Comparison of ENCODE assay signal across 25 cellular contexts in genomic region chr15:60118146-60118545, GRCh38.
DNase-seq lines count a peak whose midpoint lies in the region; ATAC-seq, FAIRE-seq and TF ChIP-seq lines count a peak whose summit lies in the region.
"Had no signal": no experiment of that assay in that cellular context is flagged by ENCODE, and none has a peak within 500 bp of the region (broad histone marks: within the 10 kb centered on the region; RNA-seq: fewer than 3 reads in every experiment).

No MANE protein-coding gene starts in this region.

- no peaks in the 10 kb centered on the region for H3K36me3 Mint-ChIP-seq in brain
- H3K36me3 Mint-ChIP-seq: activated naive CD4-positive, alpha-beta T cell treated with anti-CD3 and anti-CD28 coated beads, Interleukin-2, amount 10 ng/mL, durations not matched to agents 7 days and 5 days had no signal

- peaks cover 0 to 2% (median 0%) of the 10 kb centered on the region in 5 experiments for H3K9me3 Mint-ChIP-seq in brain
- H3K9me3 Mint-ChIP-seq: activated naive CD4-positive, alpha-beta T cell treated with anti-CD3 and anti-CD28 coated beads, Interleukin-2, amount 10 ng/mL, durations not matched to agents 7 days and 5 days; activated T-helper 17 cell treated with anti-CD3 and anti-CD28 coated beads, Interleukin-2, amount 50 U/mL, for 72 hours had no signal

- H3K4me3 ChIP-seq in iPS-18c (ENCODE audit: insufficient read depth, low read depth, low read length), result peak overlapping the region; percentile 0; the same call in 1 of the 2 replicates
- H3K4me3 ChIP-seq: A549, adrenal gland, body of pancreas, prostate gland, right lobe of liver, stomach had no signal

- H3K27me3 Mint-ChIP-seq in brain, result peaks cover 78% of the 10 kb centered on the region

- TF ChIP-seq CTCF in brain (conservative IDR thresholded peaks at IDR 0.05), result no peak

- peak overlapping the region; percentile 9 to 48 (median 44) for H3K4me3 Mint-ChIP-seq in brain
- H3K4me3 Mint-ChIP-seq: activated CD8-positive, alpha-beta T cell treated with anti-CD3 and anti-CD28 coated beads, Interleukin-2, amount 10 ng/mL, durations not matched to agents 7 days and 5 days; activated naive CD4-positive, alpha-beta T cell treated with anti-CD3 and anti-CD28 coated beads, Interleukin-2, amount 10 ng/mL, durations not matched to agents 7 days and 5 days; activated T-helper 17 cell treated with anti-CD3 and anti-CD28 coated beads, Interleukin-2, amount 50 U/mL, for 72 hours had no signal

- ATAC-seq in GM18520 (IDR thresholded peaks at IDR 0.05; ENCODE audit: unreplicated experiment) (no peak), GM18907 (IDR thresholded peaks at IDR 0.05; ENCODE audit: unreplicated experiment) (no peak)
- ATAC-seq: A549; activated CD8-positive, alpha-beta T cell treated with anti-CD3 and anti-CD28 coated beads, Interleukin-2, amount 10 ng/mL, durations not matched to agents 7 days and 5 days; activated T-helper 17 cell treated with anti-CD3 and anti-CD28 coated beads, Interleukin-2, amount 50 U/mL, for 72 hours; body of pancreas; right lobe of liver had no signal

- peak overlapping the region in 3 of 5 experiments; percentile 27 to 51 (median 31) for H3K27ac Mint-ChIP-seq in brain
- H3K27ac Mint-ChIP-seq: activated CD8-positive, alpha-beta T cell treated with anti-CD3 and anti-CD28 coated beads, Interleukin-2, amount 10 ng/mL, durations not matched to agents 7 days and 5 days; activated naive CD4-positive, alpha-beta T cell treated with anti-CD3 and anti-CD28 coated beads, Interleukin-2, amount 10 ng/mL, durations not matched to agents 7 days and 5 days; activated T-helper 17 cell treated with anti-CD3 and anti-CD28 coated beads, Interleukin-2, amount 50 U/mL, for 72 hours had no signal

- FAIRE-seq in GM12892 (lab: Jason Lieb, UNC), result peak; percentile 70
- FAIRE-seq: A549, keratinocyte, RCC 7860 had no signal

- peaks cover 58% of the 10 kb centered on the region for H3K4me1 Mint-ChIP-seq in brain

- DNase-seq in GM12892 (ENCODE audit: insufficient read length), result no peak
- DNase-seq in NCI-H1105 treated with DMSO at 0.1 percent for 48 hours (lab: John Stamatoyannopoulos, UW), result peak; percentile 78
- no peak for DNase-seq in kidney tubule cell (ENCODE audit: low spot score)
- DNase-seq in dermis blood vessel endothelial cell, result no peak
- DNase-seq: activated CD8-positive, alpha-beta T cell treated with anti-CD3 and anti-CD28 coated beads, Interleukin-2, amount 10 ng/mL, durations not matched to agents 7 days and 5 days; activated naive CD4-positive, alpha-beta T cell treated with anti-CD3 and anti-CD28 coated beads, Interleukin-2, amount 10 ng/mL, durations not matched to agents 7 days and 5 days; adrenal gland; body of pancreas; DMS79; GF-D8; NCI-H187; occipital lobe; right lobe of liver; SIG-M5; stimulated activated CD4-positive, alpha-beta T cell treated with anti-CD3 and anti-CD28 coated beads, Interleukin-2, amount 100 ng/mL, for 48 hours; stomach had no signal

- no peak for TF ChIP-seq POLR2A in GM12892 (IDR thresholded peaks at IDR 0.05; ENCODE audit: low read depth, low read length)

- no peaks in the 10 kb centered on the region for H3K9me3 ChIP-seq in iPS-18c (ENCODE audit: control insufficient read depth, insufficient read depth, low read length)
- H3K9me3 ChIP-seq: A549, adrenal gland, body of pancreas, prostate gland, right lobe of liver, stomach had no signal
